ENCODE assay signal across 8 cellular contexts in the genomic region with DNA sequence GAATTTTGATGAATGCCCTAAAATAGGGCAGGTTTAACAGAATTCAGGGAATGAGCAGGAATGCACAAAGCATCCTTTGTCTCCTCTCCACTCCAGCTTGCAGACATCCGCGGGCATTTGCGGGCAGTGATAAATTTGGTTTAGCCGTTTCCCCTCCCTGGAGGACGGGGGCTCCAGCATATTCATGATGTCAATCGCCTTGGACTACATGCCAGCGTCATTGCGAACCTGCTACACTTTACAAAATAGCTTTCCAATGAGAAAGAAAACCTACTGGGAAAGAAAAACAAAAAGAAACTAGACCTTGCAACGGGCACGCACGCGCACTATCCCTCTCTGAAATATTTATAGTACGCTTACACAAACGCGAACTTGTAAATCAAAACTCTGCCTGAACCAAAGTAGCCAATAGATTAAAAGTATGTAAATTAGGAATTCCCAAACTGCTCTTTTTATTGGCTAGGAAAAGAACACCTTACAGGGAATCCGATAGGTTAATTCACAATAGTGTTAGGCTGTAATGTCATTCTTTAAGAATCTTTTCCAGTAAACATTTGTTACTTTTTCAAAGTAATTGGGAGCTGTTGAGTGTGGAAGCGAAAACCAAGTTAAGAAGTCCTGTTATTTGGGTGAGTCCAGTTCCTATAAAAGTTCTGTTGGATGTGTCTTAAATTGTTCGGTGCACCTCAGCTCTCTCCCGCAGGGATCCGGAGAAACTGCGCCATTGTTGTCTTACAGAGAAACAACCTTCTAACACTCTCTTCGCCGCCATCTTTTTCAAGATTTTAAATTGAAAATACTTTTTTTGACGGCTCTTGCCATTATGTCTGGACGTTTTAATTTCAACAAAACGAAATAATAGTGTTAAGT.
A peak's percentile ranks its signal among the peaks of the same experiment; 100 is the strongest.
DNase-seq lines count a peak whose midpoint lies in the region; ATAC-seq and TF ChIP-seq lines count a peak whose summit lies in the region.

No MANE protein-coding gene starts in this region.

- TF ChIP-seq CTCF in HCT116 (IDR thresholded peaks at IDR 0.05 in 2 of 3, conservative IDR thresholded peaks at IDR 0.05 in 1 of 3; ENCODE audit: borderline replicate concordance in 1 of 3, insufficient read depth in 1 of 3, low read depth in 2 of 3, low read length in 2 of 3) (no peak), cardiac fibroblast (IDR thresholded peaks at IDR 0.05; ENCODE audit: low read depth, low read length) (no peak)

- TF ChIP-seq RAD21 in HCT116 (IDR thresholded peaks at IDR 0.05; ENCODE audit: low read depth): no peak

- peak overlapping the region; percentile 90 for H3K27ac ChIP-seq in HCT116 (ENCODE audit: low read depth, low read length)

- intact Hi-C loops in HCT116 (cut with micrococcal nuclease): loop anchor here (2.0 kb wide), 1 partner anchor 87 kb away; no protein-coding TSS in a partner anchor

- H3K36me3 ChIP-seq in HCT116 (ENCODE audit: control insufficient read depth in 1 of 2, insufficient read depth in 2 of 2, low read length in 2 of 2): peaks cover 3 to 9% of the 10 kb centered on the region in 2 experiments; a peak in 2 of 4 replicates

- H3K79me2 ChIP-seq in HCT116 (ENCODE audit: insufficient read depth, low read length): no peaks in the 10 kb centered on the region

- H2AFZ ChIP-seq in HCT116 (ENCODE audit: low read depth, low read length, poor library complexity, severe bottlenecking): peak overlapping the region; percentile 87

- peak; percentile 80 for DNase-seq in GM04504 (ENCODE audit: low read depth)
- peak; percentile 91 for DNase-seq in HCT116 (ENCODE audit: low read depth, low spot score)
- peak; percentile 83 for DNase-seq in MV-4-11 (lab: John Stamatoyannopoulos, UW)
- peak in 4 of 5 experiments; percentile 38 to 92 (median 66) for DNase-seq in T-helper 2 cell
- peak; percentile 96 for DNase-seq in cardiac fibroblast (ENCODE audit: low read depth in 2 of 2)
- DNase-seq in iris pigment epithelial cell (ENCODE audit: low read depth): peak; percentile 97
- peak; percentile 68 for DNase-seq in stimulated activated CD4-positive, alpha-beta T cell treated with anti-CD3 and anti-CD28 coated beads, Interleukin-15, amount 100 ng/mL, for 24 hours

- POLR2A ChIA-PET in HCT116 (lab: Charles Lee): interaction anchor here (1.0 to 3.7 kb wide), 6 partner anchors 25 to 280 kb away, joined by 3 to 25 read pairs (median 3); a partner anchor contains a TSS

- BruUV-seq in HCT116 (replicated peaks; lab: Mats Ljungman, UMichigan): TSS peak; percentile 98

- no peaks in the 10 kb centered on the region for H3K9me3 ChIP-seq in HCT116 (ENCODE audit: control insufficient read depth in 1 of 2, insufficient read depth in 1 of 2, low read depth in 1 of 2, low read length in 2 of 2)

- peak; percentile 30 for TF ChIP-seq POLR2A in HCT116 (IDR thresholded peaks at IDR 0.05; ENCODE audit: borderline replicate concordance, extremely low read depth, insufficient read depth, insufficient read length)

- H3K4me3 ChIP-seq in HCT116 (replicated peaks in 1 of 2; ENCODE audit: low read depth in 1 of 2, low read length in 2 of 2) (peak overlapping the region; percentile 59 to 71), cardiac fibroblast (replicated peaks in 1 of 2; ENCODE audit: low read depth in 2 of 2, low read length in 2 of 2) (peak overlapping the region; percentile 51 to 57)

- ATAC-seq in HCT116 (peak; percentile 92), GM21717 (IDR thresholded peaks at IDR 0.05; ENCODE audit: unreplicated experiment) (no peak)

- no peaks in the 10 kb centered on the region for H3K9me2 ChIP-seq in HCT116 (ENCODE audit: insufficient read depth)

- H3K4me1 ChIP-seq in HCT116 (ENCODE audit: control insufficient read depth in 1 of 2, insufficient read depth in 2 of 2, low read length in 2 of 2): peaks cover 11 to 29% of the 10 kb centered on the region in 2 experiments; a peak in 3 of 4 replicates

- RAD21 ChIA-PET in HCT116 (lab: Charles Lee; ENCODE audit: low non-redundant PET in 1 of 2, low total read pairs in 2 of 2, uncharacterized antibody in 2 of 2, unreplicated experiment in 2 of 2): no interaction called here

- peak overlapping the region; percentile 73 for H3K9ac ChIP-seq in HCT116 (ENCODE audit: low read length)

- H3K27me3 ChIP-seq in HCT116 (ENCODE audit: insufficient read depth, low read length): no peaks in the 10 kb centered on the region

- H4K20me1 ChIP-seq in HCT116 (ENCODE audit: insufficient read depth): no peaks in the 10 kb centered on the region

- CTCF ChIA-PET in HCT116 (lab: Charles Lee): interaction anchor here (0.7 to 1.0 kb wide), 3 partner anchors 34 to 903 kb away, joined by 3 read pairs; no protein-coding TSS in a partner anchor

- H3K4me2 ChIP-seq in HCT116 (ENCODE audit: low read length): peak overlapping the region; percentile 78

TF ChIP-seq in HCT116, 20 proteins besides CTCF, POLR2A, EP300 and RAD21:
- peak; percentile 94 for TF ChIP-seq YY1 (IDR thresholded peaks at IDR 0.05; ENCODE audit: extremely low read depth, insufficient replicate concordance, low read depth, low read length)
- peak; percentile 51; the same call in 1 of the 2 replicates for TF ChIP-seq SP1 (IDR thresholded peaks at IDR 0.05; ENCODE audit: low read depth)
- TF ChIP-seq, protein P1, sequence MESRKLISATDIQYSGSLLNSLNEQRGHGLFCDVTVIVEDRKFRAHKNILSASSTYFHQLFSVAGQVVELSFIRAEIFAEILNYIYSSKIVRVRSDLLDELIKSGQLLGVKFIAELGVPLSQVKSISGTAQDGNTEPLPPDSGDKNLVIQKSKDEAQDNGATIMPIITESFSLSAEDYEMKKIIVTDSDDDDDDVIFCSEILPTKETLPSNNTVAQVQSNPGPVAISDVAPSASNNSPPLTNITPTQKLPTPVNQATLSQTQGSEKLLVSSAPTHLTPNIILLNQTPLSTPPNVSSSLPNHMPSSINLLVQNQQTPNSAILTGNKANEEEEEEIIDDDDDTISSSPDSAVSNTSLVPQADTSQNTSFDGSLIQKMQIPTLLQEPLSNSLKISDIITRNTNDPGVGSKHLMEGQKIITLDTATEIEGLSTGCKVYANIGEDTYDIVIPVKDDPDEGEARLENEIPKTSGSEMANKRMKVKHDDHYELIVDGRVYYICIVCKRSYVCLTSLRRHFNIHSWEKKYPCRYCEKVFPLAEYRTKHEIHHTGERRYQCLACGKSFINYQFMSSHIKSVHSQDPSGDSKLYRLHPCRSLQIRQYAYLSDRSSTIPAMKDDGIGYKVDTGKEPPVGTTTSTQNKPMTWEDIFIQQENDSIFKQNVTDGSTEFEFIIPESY (IDR thresholded peaks at IDR 0.05; ENCODE audit: extremely low read depth, insufficient replicate concordance, low read length): no peak
- peak; percentile 41; the same call in 1 of the 2 replicates for TF ChIP-seq SIN3A (IDR thresholded peaks at IDR 0.05; ENCODE audit: low read depth)
- TF ChIP-seq ZNF274 (IDR thresholded peaks at IDR 0.05; ENCODE audit: low read depth, low read length): no peak
- TF ChIP-seq, protein P2, sequence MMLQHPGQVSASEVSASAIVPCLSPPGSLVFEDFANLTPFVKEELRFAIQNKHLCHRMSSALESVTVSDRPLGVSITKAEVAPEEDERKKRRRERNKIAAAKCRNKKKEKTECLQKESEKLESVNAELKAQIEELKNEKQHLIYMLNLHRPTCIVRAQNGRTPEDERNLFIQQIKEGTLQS (IDR thresholded peaks at IDR 0.05): no peak
- no peak for TF ChIP-seq TCF7L2 (IDR thresholded peaks at IDR 0.05; ENCODE audit: borderline replicate concordance, extremely low read depth, insufficient read depth, insufficient read length)
- peak; percentile 72 for TF ChIP-seq POLR2AphosphoS5 (IDR thresholded peaks at IDR 0.05; ENCODE audit: low read depth, low read length)
- TF ChIP-seq EZH2phosphoT487 (IDR thresholded peaks at IDR 0.05; ENCODE audit: borderline replicate concordance): no peak
- TF ChIP-seq EZH2 (IDR thresholded peaks at IDR 0.05): no peak
- no peak for TF ChIP-seq ZFX (IDR thresholded peaks at IDR 0.05)
- peak; percentile 50; the same call in 1 of the 2 replicates for TF ChIP-seq EGR1 (IDR thresholded peaks at IDR 0.05; ENCODE audit: low read depth)
- TF ChIP-seq, protein P3, sequence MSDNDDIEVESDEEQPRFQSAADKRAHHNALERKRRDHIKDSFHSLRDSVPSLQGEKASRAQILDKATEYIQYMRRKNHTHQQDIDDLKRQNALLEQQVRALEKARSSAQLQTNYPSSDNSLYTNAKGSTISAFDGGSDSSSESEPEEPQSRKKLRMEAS (IDR thresholded peaks at IDR 0.05): peak; percentile 34; the same call in 1 of the 2 replicates
- TF ChIP-seq, protein P4, sequence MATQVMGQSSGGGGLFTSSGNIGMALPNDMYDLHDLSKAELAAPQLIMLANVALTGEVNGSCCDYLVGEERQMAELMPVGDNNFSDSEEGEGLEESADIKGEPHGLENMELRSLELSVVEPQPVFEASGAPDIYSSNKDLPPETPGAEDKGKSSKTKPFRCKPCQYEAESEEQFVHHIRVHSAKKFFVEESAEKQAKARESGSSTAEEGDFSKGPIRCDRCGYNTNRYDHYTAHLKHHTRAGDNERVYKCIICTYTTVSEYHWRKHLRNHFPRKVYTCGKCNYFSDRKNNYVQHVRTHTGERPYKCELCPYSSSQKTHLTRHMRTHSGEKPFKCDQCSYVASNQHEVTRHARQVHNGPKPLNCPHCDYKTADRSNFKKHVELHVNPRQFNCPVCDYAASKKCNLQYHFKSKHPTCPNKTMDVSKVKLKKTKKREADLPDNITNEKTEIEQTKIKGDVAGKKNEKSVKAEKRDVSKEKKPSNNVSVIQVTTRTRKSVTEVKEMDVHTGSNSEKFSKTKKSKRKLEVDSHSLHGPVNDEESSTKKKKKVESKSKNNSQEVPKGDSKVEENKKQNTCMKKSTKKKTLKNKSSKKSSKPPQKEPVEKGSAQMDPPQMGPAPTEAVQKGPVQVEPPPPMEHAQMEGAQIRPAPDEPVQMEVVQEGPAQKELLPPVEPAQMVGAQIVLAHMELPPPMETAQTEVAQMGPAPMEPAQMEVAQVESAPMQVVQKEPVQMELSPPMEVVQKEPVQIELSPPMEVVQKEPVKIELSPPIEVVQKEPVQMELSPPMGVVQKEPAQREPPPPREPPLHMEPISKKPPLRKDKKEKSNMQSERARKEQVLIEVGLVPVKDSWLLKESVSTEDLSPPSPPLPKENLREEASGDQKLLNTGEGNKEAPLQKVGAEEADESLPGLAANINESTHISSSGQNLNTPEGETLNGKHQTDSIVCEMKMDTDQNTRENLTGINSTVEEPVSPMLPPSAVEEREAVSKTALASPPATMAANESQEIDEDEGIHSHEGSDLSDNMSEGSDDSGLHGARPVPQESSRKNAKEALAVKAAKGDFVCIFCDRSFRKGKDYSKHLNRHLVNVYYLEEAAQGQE (IDR thresholded peaks at IDR 0.05; ENCODE audit: low read depth): no peak
